In genomic region chr12:27332407-27333310, GRCh38 we compare ENCODE assay signal across 8 cellular contexts. TPM values are rescaled to one million over a fixed set of nuclear protein-coding genes. Genes with fewer than 3 reads are reported as not detected.
A peak's percentile ranks its signal among the peaks of the same experiment; 100 is the strongest.
DNase-seq lines count a peak whose midpoint lies in the region; ATAC-seq and TF ChIP-seq lines count a peak whose summit lies in the region.

TSS of gene BMAL2 (plus strand) at chr12:27332836. CDS start at chr12:27333073, 237 bp downstream.

- CTCF ChIA-PET in AG04450 (lab: Charles Lee), result interaction anchor here (3.5 kb wide), 1 partner anchor 52 kb away, joined by 12 read pairs; no protein-coding TSS in a partner anchor

- intact Hi-C loops in esophagus squamous epithelium (cut with DNase I) (no loop called here), upper lobe of right lung (cut with DNase I) (no loop called here)

- H3K4me1 ChIP-seq in esophagus squamous epithelium (peaks cover 13 to 71% (median 32%) of the 10 kb centered on the region in 3 donors), upper lobe of right lung (peaks cover 16% of the 10 kb centered on the region)

- POLR2A ChIA-PET in AG04450 (lab: Yijun Ruan, JAX), result interaction anchor here (0.5 to 1.4 kb wide), 2 partner anchors 27 kb away, joined by 3 to 4 read pairs; no protein-coding TSS in a partner anchor

- H3K9me3 ChIP-seq in AG04450 (ENCODE audit: control insufficient read depth, insufficient read depth, low read length) (no peaks in the 10 kb centered on the region), esophagus squamous epithelium (no peaks in the 10 kb centered on the region), upper lobe of right lung (no peaks in the 10 kb centered on the region)

- H3K36me3 Mint-ChIP-seq in nephron (ENCODE audit: low read depth), result peaks cover 4% of the 10 kb centered on the region

- H3K27me3 ChIP-seq in AG04450 (ENCODE audit: control insufficient read depth, insufficient read depth, low read length) (no peaks in the 10 kb centered on the region), esophagus squamous epithelium (no peaks in the 10 kb centered on the region), upper lobe of right lung (peaks cover 12% of the 10 kb centered on the region)

- TF ChIP-seq CTCF in AG04450 (IDR thresholded peaks at IDR 0.05; ENCODE audit: low read depth, low read length), result no peak
- peak in 1 of 6 experiments; percentile 6 for TF ChIP-seq CTCF in esophagus squamous epithelium (IDR thresholded peaks at IDR 0.05)
- TF ChIP-seq CTCF in nephron (IDR thresholded peaks at IDR 0.05; ENCODE audit: unreplicated experiment in 3 of 3), result no peak
- TF ChIP-seq CTCF in upper lobe of right lung (IDR thresholded peaks at IDR 0.05), result no peak

- H3K27ac ChIP-seq in AG04450 (ENCODE audit: low read depth, low read length) (peak within 1 kb of the TSS; percentile 78), esophagus squamous epithelium (peak within 1 kb of the TSS; percentile 60 to 85 (median 82)), upper lobe of right lung (no peak within 1 kb of the TSS)

- DNase-seq in AG04450 (ENCODE audit: low read depth, low spot score), result no peak
- peak; percentile 42 for DNase-seq in NCI-H446 treated with DMSO at 0.1 percent for 48 hours (lab: John Stamatoyannopoulos, UW)
- peak; percentile 5 for DNase-seq in activated T-cell treated with anti-CD3 and anti-CD28 coated beads for 1 hour (ENCODE audit: low read depth)
- DNase-seq in esophagus squamous epithelium (lab: John Stamatoyannopoulos, UW), result no peak
- peak; percentile 68 for DNase-seq in upper lobe of right lung

- no peaks in the 10 kb centered on the region for H3K9me3 Mint-ChIP-seq in nephron

- peaks cover 69% of the 10 kb centered on the region for H3K27me3 Mint-ChIP-seq in nephron (ENCODE audit: low read depth)

- peaks cover 5% of the 10 kb centered on the region for H3K4me1 Mint-ChIP-seq in nephron

- H3K4me3 ChIP-seq in AG04450 (ENCODE audit: low read depth, low read length) (peak within 1 kb of the TSS; percentile 74), esophagus squamous epithelium (peak within 1 kb of the TSS; percentile 68 to 94 (median 80)), upper lobe of right lung (peak within 1 kb of the TSS; percentile 71)

- H3K36me3 ChIP-seq in esophagus squamous epithelium (peaks cover 0 to 2% (median 0%) of the 10 kb centered on the region in 3 donors), upper lobe of right lung (no peaks in the 10 kb centered on the region)

- peak in 1 of 4 donors; percentile 40 for TF ChIP-seq POLR2A in esophagus squamous epithelium (IDR thresholded peaks at IDR 0.05)

- no peak within 1 kb of the TSS for H3K27ac Mint-ChIP-seq in nephron

- peak within 1 kb of the TSS; percentile 87 to 91 (median 91) for H3K4me3 Mint-ChIP-seq in nephron

- WGBS in esophagus squamous epithelium, 2 donors, result 5 to 12% methylated on average over 14 to 18 of the region's 92 CpGs

- ATAC-seq in GM18858 (IDR thresholded peaks at IDR 0.05; ENCODE audit: unreplicated experiment), result peak; percentile 26
- ATAC-seq in HG03095 (IDR thresholded peaks at IDR 0.05; ENCODE audit: unreplicated experiment), result peak; percentile 35
- peak; percentile 83 for ATAC-seq in upper lobe of right lung

RNA-seq across cellular contexts. Expression of gene BMAL2, which starts in this region (rescaled TPM):
- polyA plus RNA-seq in AG04450 (2011; rRNA removed), result 22.9 and 28.8 TPM in 2 replicates
- 18.8 and 29.0 TPM in 2 replicates for polyA minus RNA-seq in AG04450 (2011; rRNA and poly(A)+ RNA removed)
- total RNA-seq in esophagus squamous epithelium (10 to 100 TPM; 19.3 to 80.7 (median 39.1) TPM), upper lobe of right lung (6.9 TPM)

Comparison
In these comparisons a context has a peak if more than half of its experiments do, and no peak if none do; other contexts are left out.
1. DNase-seq: peak in NCI-H446 treated with DMSO at 0.1 percent for 48 hours (single experiment), activated T-cell treated with anti-CD3 and anti-CD28 coated beads for 1 hour (single experiment) and upper lobe of right lung (single experiment); none in AG04450 (single experiment) and esophagus squamous epithelium (single experiment).
2. ATAC-seq: peak in every context shown above with its lines; median percentile 83 in upper lobe of right lung; 35 in HG03095; 26 in GM18858.
3. Peak in every context shown above with its lines, with median percentiles within 50 percentile points of each other: H3K4me3 ChIP-seq.